ENCODE assay signal across 9 cellular contexts in genomic region chr10:79101560-79101971, GRCh38. TPM values are rescaled to one million over a fixed set of nuclear protein-coding genes. Genes with fewer than 3 reads are reported as not detected.
A peak's percentile ranks its signal among the peaks of the same experiment; 100 is the strongest.
DNase-seq lines count a peak whose midpoint lies in the region; ATAC-seq and TF ChIP-seq lines count a peak whose summit lies in the region.
"Had no signal": no experiment of that assay in that cellular context is flagged by ENCODE, and none has a peak within 500 bp of the region (broad histone marks: within the 10 kb centered on the region; RNA-seq: fewer than 3 reads in every experiment).

No MANE protein-coding gene starts in this region.

- H3K9me3 Mint-ChIP-seq in natural killer cell treated with Interleukin-12 subunit alpha and Interleukin-12 subunit beta and Interleukin-15 and Interleukin-18, amount 100 ng/mL, for 72 hours, result no peaks in the 10 kb centered on the region
- H3K9me3 Mint-ChIP-seq in activated CD4-positive, alpha-beta T cell treated with anti-CD3 and anti-CD28 coated beads, Interleukin-2, amount 10 ng/mL, durations not matched to agents 7 days and 5 days, result no peaks in the 10 kb centered on the region

- H3K4me1 Mint-ChIP-seq in natural killer cell treated with Interleukin-12 subunit alpha and Interleukin-12 subunit beta and Interleukin-15 and Interleukin-18, amount 100 ng/mL, for 72 hours (ENCODE audit: low read depth in 2 of 2), result peaks cover 37 to 53% of the 10 kb centered on the region in 2 donors
- H3K4me1 Mint-ChIP-seq in activated CD4-positive, alpha-beta T cell treated with anti-CD3 and anti-CD28 coated beads, Interleukin-2, amount 10 ng/mL, durations not matched to agents 7 days and 5 days, result peaks cover 26% of the 10 kb centered on the region

- WGBS in ovary, 3 donors, result 24 to 39% (median 28%) methylated on average over 9 to 11 of the region's 11 CpGs

- peak; percentile 36 for DNase-seq in NCI-H345 (lab: John Stamatoyannopoulos, UW)
- peak; percentile 49 to 60 (median 55) for DNase-seq in ovary
- DNase-seq in natural killer cell treated with Interleukin-12 subunit alpha and Interleukin-12 subunit beta and Interleukin-15 and Interleukin-18, amount 100 ng/mL, for 72 hours (ENCODE audit: low spot score), result no peak
- no peak for DNase-seq in NCI-H446 treated with DMSO at 0.1 percent for 48 hours (lab: John Stamatoyannopoulos, UW)
- DNase-seq in activated CD4-positive, alpha-beta T cell treated with anti-CD3 and anti-CD28 coated beads, Interleukin-2, amount 10 ng/mL, durations not matched to agents 7 days and 5 days, result no peak
- DNase-seq: stimulated activated CD4-positive, alpha-beta T cell treated with anti-CD3 and anti-CD28 coated beads, Interleukin-4, amount 100 ng/mL, for 4 hours had no signal

- peak overlapping the region; percentile 73 to 100 (median 96) for H3K4me2 ChIP-seq in BLaER1 treated with 17β-estradiol and CSF1 and Interleukin-3, amounts not matched to agents 10 nM and 100 nM

- peaks cover 100% of the 10 kb centered on the region in 10 experiments for H3K4me1 ChIP-seq in BLaER1 treated with 17β-estradiol and CSF1 and Interleukin-3, amounts not matched to agents 10 nM and 100 nM
- H3K4me1 ChIP-seq in duodenal mucosa (ENCODE audit: control insufficient read depth in 1 of 2, insufficient read depth in 2 of 2, low read length in 2 of 2) (peaks cover 81 to 82% of the 10 kb centered on the region in 2 donors), ovary (ENCODE audit: insufficient read depth) (peaks cover 75% of the 10 kb centered on the region)

- intact Hi-C loops in ovary (cut with DNase I), result no loop called here

- H4K20me1 ChIP-seq in BLaER1 treated with 17β-estradiol and CSF1 and Interleukin-3, amounts not matched to agents 10 nM and 100 nM, result peaks cover 78 to 100% (median 99%) of the 10 kb centered on the region in 11 experiments

- TF ChIP-seq CTCF in ovary (IDR thresholded peaks at IDR 0.05), result no peak

- H3K4me3 ChIP-seq in BLaER1 treated with 17β-estradiol and CSF1 and Interleukin-3, amounts not matched to agents 10 nM and 100 nM, result peak overlapping the region in 9 of 10 experiments; percentile 7 to 58 (median 43); a peak in 16 of 20 replicates
- H3K4me3 ChIP-seq in duodenal mucosa (ENCODE audit: low read depth in 1 of 2, low read length in 2 of 2) (no peak overlapping the region), ovary (no peak overlapping the region)

- peak overlapping the region; percentile 57 to 82 (median 70); a peak in 21 of 22 replicates for H3K9ac ChIP-seq in BLaER1 treated with 17β-estradiol and CSF1 and Interleukin-3, amounts not matched to agents 10 nM and 100 nM
- H3K9ac ChIP-seq in duodenal mucosa (ENCODE audit: low read depth in 1 of 2, low read length in 2 of 2), result peak overlapping the region in 1 of 2 donors; percentile 29

- TF ChIP-seq POLR2A in ovary (IDR thresholded peaks at IDR 0.05), result no peak

- CTCF ChIA-PET in activated CD4-positive, alpha-beta T cell treated with anti-CD3 and anti-CD28 coated beads, Interleukin-2, amount 10 ng/mL, durations not matched to agents 7 days and 5 days (lab: Charles Lee), result interaction anchor here (0.6 to 1.3 kb wide), 5 partner anchors 9 to 89 kb away, joined by 3 to 4 read pairs (median 3); no protein-coding TSS in a partner anchor

- H3K36me3 ChIP-seq in BLaER1 treated with 17β-estradiol and CSF1 and Interleukin-3, amounts not matched to agents 10 nM and 100 nM, result peaks cover 0 to 19% (median 0%) of the 10 kb centered on the region in 11 experiments; a peak in 4 of 22 replicates
- no peaks in the 10 kb centered on the region for H3K36me3 ChIP-seq in duodenal mucosa (ENCODE audit: control insufficient read depth in 1 of 2, insufficient read depth in 2 of 2, low read length in 2 of 2)
- H3K36me3 ChIP-seq in ovary, result no peaks in the 10 kb centered on the region

- no peak overlapping the region for H3K4me3 Mint-ChIP-seq in natural killer cell treated with Interleukin-12 subunit alpha and Interleukin-12 subunit beta and Interleukin-15 and Interleukin-18, amount 100 ng/mL, for 72 hours
- no peak overlapping the region for H3K4me3 Mint-ChIP-seq in activated CD4-positive, alpha-beta T cell treated with anti-CD3 and anti-CD28 coated beads, Interleukin-2, amount 10 ng/mL, durations not matched to agents 7 days and 5 days

- H3K27ac Mint-ChIP-seq in natural killer cell treated with Interleukin-12 subunit alpha and Interleukin-12 subunit beta and Interleukin-15 and Interleukin-18, amount 100 ng/mL, for 72 hours, result no peak overlapping the region
- no peak overlapping the region for H3K27ac Mint-ChIP-seq in activated CD4-positive, alpha-beta T cell treated with anti-CD3 and anti-CD28 coated beads, Interleukin-2, amount 10 ng/mL, durations not matched to agents 7 days and 5 days

- TF ChIP-seq EP300 in ovary (IDR thresholded peaks at IDR 0.05), result no peak

- H3K27ac ChIP-seq in BLaER1 treated with 17β-estradiol and CSF1 and Interleukin-3, amounts not matched to agents 10 nM and 100 nM, result peak overlapping the region; percentile 25 to 93 (median 79); a peak in 20 of 22 replicates
- H3K27ac ChIP-seq in duodenal mucosa (ENCODE audit: low read depth, low read length), result peak overlapping the region; percentile 51
- peak overlapping the region; percentile 79 to 85 for H3K27ac ChIP-seq in ovary

- H3K27me3 ChIP-seq in BLaER1 treated with 17β-estradiol and CSF1 and Interleukin-3, amounts not matched to agents 10 nM and 100 nM, result no peaks in the 10 kb centered on the region
- H3K27me3 ChIP-seq in duodenal mucosa (ENCODE audit: control insufficient read depth in 1 of 2, insufficient read depth in 2 of 2, low read length in 2 of 2), result no peaks in the 10 kb centered on the region
- H3K27me3 ChIP-seq in ovary, result no peaks in the 10 kb centered on the region

- POLR2A ChIA-PET in activated CD4-positive, alpha-beta T cell treated with anti-CD3 and anti-CD28 coated beads, Interleukin-2, amount 10 ng/mL, durations not matched to agents 7 days and 5 days (lab: Charles Lee), result no interaction called here

- H3K9me3 ChIP-seq in BLaER1 treated with 17β-estradiol and CSF1 and Interleukin-3, amounts not matched to agents 10 nM and 100 nM (replicated peaks in 1 of 11), result no peaks in the 10 kb centered on the region
- H3K9me3 ChIP-seq in duodenal mucosa (ENCODE audit: control insufficient read depth in 1 of 2, low read length in 2 of 2), result no peaks in the 10 kb centered on the region
- no peaks in the 10 kb centered on the region for H3K9me3 ChIP-seq in ovary

- no peak for ATAC-seq in natural killer cell treated with Interleukin-12 subunit alpha and Interleukin-12 subunit beta and Interleukin-15 and Interleukin-18, amount 100 ng/mL, for 72 hours
- ATAC-seq in GM18870 (IDR thresholded peaks at IDR 0.05; ENCODE audit: unreplicated experiment), result no peak

- H3K27me3 Mint-ChIP-seq in natural killer cell treated with Interleukin-12 subunit alpha and Interleukin-12 subunit beta and Interleukin-15 and Interleukin-18, amount 100 ng/mL, for 72 hours, result no peaks in the 10 kb centered on the region
- no peaks in the 10 kb centered on the region for H3K27me3 Mint-ChIP-seq in activated CD4-positive, alpha-beta T cell treated with anti-CD3 and anti-CD28 coated beads, Interleukin-2, amount 10 ng/mL, durations not matched to agents 7 days and 5 days

- no peaks in the 10 kb centered on the region for H3K36me3 Mint-ChIP-seq in natural killer cell treated with Interleukin-12 subunit alpha and Interleukin-12 subunit beta and Interleukin-15 and Interleukin-18, amount 100 ng/mL, for 72 hours
- H3K36me3 Mint-ChIP-seq in activated CD4-positive, alpha-beta T cell treated with anti-CD3 and anti-CD28 coated beads, Interleukin-2, amount 10 ng/mL, durations not matched to agents 7 days and 5 days (ENCODE audit: low read depth), result no peaks in the 10 kb centered on the region

RNA-seq across cellular contexts. Expression of gene ZMIZ1, which starts 32.8 kb away (rescaled TPM):
- 100 to 1,000 TPM in 2 of 7 donors, 10 to 100 TPM in 5; 30.3 to 117 (median 86.3) TPM for total RNA-seq in ovary
- 10 to 100 TPM; 36.5 to 40.3 TPM for polyA plus RNA-seq in ovary
- total RNA-seq in natural killer cell treated with Interleukin-12 subunit alpha and Interleukin-12 subunit beta and Interleukin-15 and Interleukin-18, amount 100 ng/mL, for 72 hours, result 10 to 100 TPM; 49.7 to 54.4 TPM
- total RNA-seq in activated CD4-positive, alpha-beta T cell treated with anti-CD3 and anti-CD28 coated beads, Interleukin-2, amount 10 ng/mL, durations not matched to agents 7 days and 5 days, result 10 to 100 TPM; 27.8 to 31.5 TPM

Comparison
In these comparisons a context has a peak if more than half of its experiments do, and no peak if none do; other contexts are left out.
1. H3K4me3 ChIP-seq: peak in BLaER1 treated with 17β-estradiol and CSF1 and Interleukin-3, amounts not matched to agents 10 nM and 100 nM (9 of 10); none in duodenal mucosa (0 of 2) and ovary (single experiment).
2. DNase-seq: peak in NCI-H345 (single experiment) and ovary (5 of 5); none in natural killer cell treated with Interleukin-12 subunit alpha and Interleukin-12 subunit beta and Interleukin-15 and Interleukin-18, amount 100 ng/mL, for 72 hours (single experiment), NCI-H446 treated with DMSO at 0.1 percent for 48 hours (single experiment) and activated CD4-positive, alpha-beta T cell treated with anti-CD3 and anti-CD28 coated beads, Interleukin-2, amount 10 ng/mL, durations not matched to agents 7 days and 5 days (single experiment).
3. Peak in every context shown above with its lines, with median percentiles within 50 percentile points of each other: H3K27ac ChIP-seq.